ENCODE assay signal across 23 cellular contexts in the genomic region with DNA sequence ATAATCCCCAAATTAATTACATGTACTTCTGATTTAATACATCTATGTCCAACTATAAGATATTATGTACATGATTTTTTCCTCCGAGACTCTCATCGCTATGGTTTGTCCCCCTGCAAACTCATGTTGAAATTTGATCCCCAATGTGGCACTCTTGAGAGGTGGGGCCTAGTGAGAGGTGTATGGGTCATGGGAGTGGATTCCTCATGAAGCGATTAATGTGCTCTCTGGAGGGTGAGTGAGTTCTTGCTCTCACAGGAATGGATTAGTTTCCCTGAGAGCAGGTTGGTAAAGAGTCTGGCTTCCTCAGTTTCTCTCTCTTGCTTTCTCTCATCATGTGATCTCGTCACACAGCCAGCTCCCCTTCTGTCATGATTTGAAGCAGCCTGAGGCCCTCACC. TPM values are rescaled to one million over a fixed set of nuclear protein-coding genes. Genes with fewer than 3 reads are reported as not detected.
A peak's percentile ranks its signal among the peaks of the same experiment; 100 is the strongest.
DNase-seq lines count a peak whose midpoint lies in the region; ATAC-seq and TF ChIP-seq lines count a peak whose summit lies in the region.
"Had no signal": no experiment of that assay in that cellular context is flagged by ENCODE, and none has a peak within 500 bp of the region (broad histone marks: within the 10 kb centered on the region; RNA-seq: fewer than 3 reads in every experiment).

No MANE protein-coding gene starts in this region.

- no peaks in the 10 kb centered on the region for H3K4me1 ChIP-seq in H9 (ENCODE audit: insufficient read depth, low read length)
- H3K4me1 ChIP-seq in lung (ENCODE audit: control insufficient read depth in 2 of 2, insufficient read depth in 2 of 2, low read length in 2 of 2) = no peaks in the 10 kb centered on the region
- peaks cover 19% of the 10 kb centered on the region for H3K4me1 ChIP-seq in upper lobe of right lung
- no peaks in the 10 kb centered on the region for H3K4me1 ChIP-seq in ascending aorta

- H3K36me3 ChIP-seq in lung (ENCODE audit: control insufficient read depth in 2 of 2, insufficient read depth in 2 of 2, low read length in 2 of 2) (no peaks in the 10 kb centered on the region), upper lobe of right lung (no peaks in the 10 kb centered on the region), ascending aorta (no peaks in the 10 kb centered on the region)
- H3K36me3 ChIP-seq: BLaER1 treated with 17β-estradiol and CSF1 and Interleukin-3, amounts not matched to agents 10 nM and 100 nM; Peyer's patch; SJSA1 had no signal

- H3K4ac ChIP-seq in H9 (ENCODE audit: low read depth, low read length) = no peak overlapping the region

- H3K9me3 ChIP-seq in H9 (ENCODE audit: control insufficient read depth, low read depth, low read length) (no peaks in the 10 kb centered on the region), lung (ENCODE audit: control insufficient read depth in 2 of 2, insufficient read depth in 1 of 2, low read length in 1 of 2) (no peaks in the 10 kb centered on the region), upper lobe of right lung (no peaks in the 10 kb centered on the region), ascending aorta (no peaks in the 10 kb centered on the region)
- H3K9me3 ChIP-seq: BLaER1 treated with 17β-estradiol and CSF1 and Interleukin-3, amounts not matched to agents 10 nM and 100 nM; Peyer's patch; SJSA1 had no signal

- H3K4me1 Mint-ChIP-seq in H9 = peaks cover 12 to 18% of the 10 kb centered on the region in 2 experiments

- H3K79me1 ChIP-seq in H9 (ENCODE audit: insufficient read depth, low read depth, low read length, poor library complexity, severe bottlenecking) = no peaks in the 10 kb centered on the region

- no peak overlapping the region for H3K4me2 ChIP-seq in H9 (ENCODE audit: insufficient read depth, insufficient read length, low read length)
- H3K4me2 ChIP-seq: BLaER1 treated with 17β-estradiol and CSF1 and Interleukin-3, amounts not matched to agents 10 nM and 100 nM had no signal

- H3K27me3 Mint-ChIP-seq in H9 (ENCODE audit: low read depth) = no peaks in the 10 kb centered on the region; the same call in 1 of the 2 replicates

- H3K14ac ChIP-seq in H9 (ENCODE audit: insufficient read depth, low read length) = no peak overlapping the region

- H3K27ac ChIP-seq in H9 (ENCODE audit: insufficient read length, low read depth, low read length) (no peak overlapping the region), lung (ENCODE audit: low read depth in 1 of 2, low read length in 1 of 2) (no peak overlapping the region), upper lobe of right lung (no peak overlapping the region), ascending aorta (no peak overlapping the region)
- H3K27ac ChIP-seq: 22Rv1; BLaER1 treated with 17β-estradiol and CSF1 and Interleukin-3, amounts not matched to agents 10 nM and 100 nM; Peyer's patch had no signal

- H3K23me2 ChIP-seq in H9 (ENCODE audit: insufficient read length, low read depth, low read length, poor library complexity, severe bottlenecking) = no peaks in the 10 kb centered on the region

- peak; percentile 41 for DNase-seq in DMS79 treated with DMSO at 0.1 percent for 48 hours (lab: John Stamatoyannopoulos, UW)
- DNase-seq in DMS79 (lab: John Stamatoyannopoulos, UW) = no peak
- no peak for DNase-seq in H9
- peak; percentile 26 for DNase-seq in NCI-H69 (lab: John Stamatoyannopoulos, UW)
- DNase-seq in lung (ENCODE audit: low spot score) = peak; percentile 15
- DNase-seq in activated gamma-delta T cell treated with Interleukin-2 at 50 U/mL for 16 hours = no peak
- DNase-seq in upper lobe of right lung = no peak
- DNase-seq in ascending aorta (ENCODE audit: low spot score in 2 of 2) = no peak
- DNase-seq: CD4-positive, alpha-beta memory T cell; DMS153; GDM1; HFFc6; KBM-7; MM.1S; NCI-H1048; NCI-H1436 treated with DMSO at 0.1 percent for 48 hours; NCI-H2029; NCI-H774; Peyer's patch had no signal

- H4K8ac ChIP-seq in H9 (replicated peaks; ENCODE audit: insufficient read length, low read depth, low read length) = no peak overlapping the region

- no peaks in the 10 kb centered on the region for H3K79me2 ChIP-seq in H9 (ENCODE audit: insufficient read depth, low read length)

- no peak overlapping the region for H3K23ac ChIP-seq in H9 (ENCODE audit: insufficient read length, low read depth, low read length)

- no peaks in the 10 kb centered on the region for H3K36me3 Mint-ChIP-seq in H9 (ENCODE audit: insufficient read depth in 1 of 3, low read depth in 3 of 3)
- H3K36me3 Mint-ChIP-seq: CD4-positive, alpha-beta memory T cell had no signal

- no CpG with 5 or more reads among the region's 4 CpGs for WGBS in H9 (ENCODE audit: extremely low coverage, insufficient read length, low lambda C conversion rate)
- 88 to 93% methylated on average over 4 of the region's 4 CpGs for WGBS in lung, 2 donors

- no peak overlapping the region for H2BK120ac ChIP-seq in H9 (ENCODE audit: low read depth, low read length, poor library complexity, severe bottlenecking)

- no peak overlapping the region for H2BK15ac ChIP-seq in H9 (ENCODE audit: low read depth, low read length)

- H3K4me3 ChIP-seq in lung = no peak overlapping the region
- no peak overlapping the region for H3K4me3 ChIP-seq in upper lobe of right lung
- no peak overlapping the region for H3K4me3 ChIP-seq in ascending aorta
- H3K4me3 ChIP-seq: BLaER1 treated with 17β-estradiol and CSF1 and Interleukin-3, amounts not matched to agents 10 nM and 100 nM; Peyer's patch; SJSA1 had no signal

- H2AK5ac ChIP-seq in H9 (ENCODE audit: insufficient read length, low read length) = no peak overlapping the region

- ATAC-seq in lung (ENCODE audit: insufficient read depth, low FRiP score) (no peak), upper lobe of right lung (no peak)
- ATAC-seq: Right ventricle myocardium inferior had no signal

- no peak overlapping the region for H4K91ac ChIP-seq in H9 (ENCODE audit: insufficient read length, low read depth, low read length)

- H3K27me3 ChIP-seq in H9 (ENCODE audit: insufficient read depth, low read length) = no peaks in the 10 kb centered on the region
- H3K27me3 ChIP-seq in lung (ENCODE audit: control insufficient read depth, insufficient read depth) = no peaks in the 10 kb centered on the region
- H3K27me3 ChIP-seq in upper lobe of right lung = no peaks in the 10 kb centered on the region
- H3K27me3 ChIP-seq in ascending aorta = no peaks in the 10 kb centered on the region
- H3K27me3 ChIP-seq: BLaER1 treated with 17β-estradiol and CSF1 and Interleukin-3, amounts not matched to agents 10 nM and 100 nM; Peyer's patch; SJSA1 had no signal

- no peak overlapping the region for H3K18ac ChIP-seq in H9 (ENCODE audit: insufficient read length, low read depth, low read length)

- H2BK20ac ChIP-seq in H9 (ENCODE audit: low read depth, low read length, poor library complexity, severe bottlenecking) = no peak overlapping the region

- no peak overlapping the region for H3K4me3 Mint-ChIP-seq in H9
- H3K4me3 Mint-ChIP-seq: CD4-positive, alpha-beta memory T cell; HFFc6 had no signal

- H3K56ac ChIP-seq in H9 (ENCODE audit: insufficient read length, low read depth, low read length) = no peak overlapping the region

- no peak overlapping the region for H4K5ac ChIP-seq in H9 (ENCODE audit: insufficient read length, low read depth, low read length)

- no peak overlapping the region for H2BK5ac ChIP-seq in H9 (ENCODE audit: insufficient read length, low read length)

- H3K9me3 Mint-ChIP-seq in H9 = no peaks in the 10 kb centered on the region
- H3K9me3 Mint-ChIP-seq: CD4-positive, alpha-beta memory T cell; HFFc6 had no signal

- TF ChIP-seq CTCF in H9 (conservative IDR thresholded peaks at IDR 0.05) (no peak), lung (IDR thresholded peaks at IDR 0.05; ENCODE audit: control extremely low read depth, extremely low read depth) (no peak), upper lobe of right lung (IDR thresholded peaks at IDR 0.05) (no peak), ascending aorta (IDR thresholded peaks at IDR 0.05) (no peak)

- H2AFZ ChIP-seq in H9 (ENCODE audit: low read length) = no peak overlapping the region

- intact Hi-C loops in upper lobe of right lung (cut with DNase I) = no loop called here
- intact Hi-C loops in ascending aorta (cut with DNase I) = no loop called here

- H3K27ac Mint-ChIP-seq in H9 = peak overlapping the region in 2 of 3 experiments; percentile 70 to 76; a peak in 3 of 7 replicates
- H3K27ac Mint-ChIP-seq: CD4-positive, alpha-beta memory T cell; HFFc6 had no signal

- no peak overlapping the region for H3T11ph ChIP-seq in H9 (ENCODE audit: low read length)

- H2BK12ac ChIP-seq in H9 (ENCODE audit: insufficient read length, low read depth, low read length) = no peak overlapping the region

- H4K20me1 ChIP-seq in H9 (ENCODE audit: control insufficient read depth, insufficient read depth, insufficient read length) = no peaks in the 10 kb centered on the region
- H4K20me1 ChIP-seq: BLaER1 treated with 17β-estradiol and CSF1 and Interleukin-3, amounts not matched to agents 10 nM and 100 nM had no signal

- no peak overlapping the region for H3K9ac ChIP-seq in H9 (ENCODE audit: extremely low read depth, insufficient read length, low read length)
- H3K9ac ChIP-seq: BLaER1 treated with 17β-estradiol and CSF1 and Interleukin-3, amounts not matched to agents 10 nM and 100 nM had no signal

RNA-seq across cellular contexts. Expression of gene HSF2BP, which starts 16.1 kb away (rescaled TPM):
- total RNA-seq in H9 (2021) (1.5 and 1.7 TPM in 2 replicates), lung (under 1 TPM; 0.60 to 0.71 TPM), upper lobe of right lung (0.41 TPM), ascending aorta (0.75 TPM)
- polyA plus RNA-seq in lung = under 1 TPM; 0.46 to 0.55 TPM
- total RNA-seq: Right ventricle myocardium inferior had no signal

RNA-seq across cellular contexts. Expression of gene RRP1B, which starts 16.2 kb away (rescaled TPM):
- total RNA-seq in H9 (2021) (94.6 and 96.6 TPM in 2 replicates), lung (10 to 100 TPM; 14.6 to 18.1 TPM), upper lobe of right lung (18.4 TPM), ascending aorta (10.6 TPM)
- 10 to 100 TPM in 1 of 2 donors, 1 to 10 TPM in 1; 6.4 to 10.8 TPM for polyA plus RNA-seq in lung

Comparison
In these comparisons a context has a peak if more than half of its experiments do, and no peak if none do; other contexts are left out.
1. DNase-seq: peak in DMS79 treated with DMSO at 0.1 percent for 48 hours (single experiment), NCI-H69 (single experiment) and lung (single experiment); none in DMS79 (single experiment), H9 (single experiment), activated gamma-delta T cell treated with Interleukin-2 at 50 U/mL for 16 hours (single experiment), upper lobe of right lung (single experiment) and ascending aorta (0 of 2).